17 cellular contexts compared by ENCODE assay signal in the genomic region with DNA sequence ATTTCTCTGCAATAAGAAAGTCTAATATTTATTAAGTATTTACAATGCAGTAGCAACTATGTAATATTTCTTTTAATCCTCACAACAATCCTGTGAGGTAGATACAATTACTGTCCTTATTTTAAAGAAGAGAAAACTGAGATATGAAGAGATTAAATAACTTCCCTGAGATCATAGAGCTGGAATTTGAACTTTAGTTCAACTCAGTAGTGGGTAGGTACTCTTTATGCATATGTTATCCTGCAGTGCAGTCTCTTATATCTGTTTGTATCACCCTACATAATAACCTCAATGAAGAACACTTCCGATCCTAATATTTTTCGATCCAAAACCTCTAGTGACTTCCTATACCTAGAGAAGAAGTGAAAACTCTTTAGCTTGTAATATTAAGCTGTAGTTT.
"Had no signal": no experiment of that assay in that cellular context is flagged by ENCODE, and none has a peak within 500 bp of the region (broad histone marks: within the 10 kb centered on the region; RNA-seq: fewer than 3 reads in every experiment).

No MANE protein-coding gene starts in this region.

- H3K27ac ChIP-seq: esophagus squamous epithelium, psoas muscle, right lobe of liver, testis had no signal

- H3K27me3 ChIP-seq: esophagus squamous epithelium, gastroesophageal sphincter, right lobe of liver, testis had no signal

- H3K27me3 Mint-ChIP-seq: dendritic cell treated with granulocyte-macrophage colony-stimulating factor and Interleukin-4, amounts not matched to agents 40 ng/mL and 50 ng/mL, for 4 days had no signal

- H3K36me3 ChIP-seq: right lobe of liver had no signal

- H3K27ac Mint-ChIP-seq: dendritic cell treated with granulocyte-macrophage colony-stimulating factor and Interleukin-4, amounts not matched to agents 40 ng/mL and 50 ng/mL, for 4 days; natural killer cell; stimulated activated naive B cell treated with anti-CD40 and anti-IgM and Interleukin-4, amounts not matched to agents 10 μg/mL and 1 μg/mL and 100 μg/mL, for 72 hours; stimulated activated naive CD8-positive, alpha-beta T cell treated with anti-CD3 and anti-CD28 coated beads, Interleukin-15, amount 100 ng/mL, for 72 hours had no signal

- H3K36me3 Mint-ChIP-seq: natural killer cell; stimulated activated naive B cell treated with anti-CD40 and anti-IgM and Interleukin-4, amounts not matched to agents 10 μg/mL and 1 μg/mL and 100 μg/mL, for 72 hours had no signal

- H3K4me1 Mint-ChIP-seq: central memory CD8-positive, alpha-beta T cell; natural killer cell; stimulated activated naive B cell treated with anti-CD40 and anti-IgM and Interleukin-4, amounts not matched to agents 10 μg/mL and 1 μg/mL and 100 μg/mL, for 72 hours; stimulated activated naive CD8-positive, alpha-beta T cell treated with anti-CD3 and anti-CD28 coated beads, Interleukin-15, amount 100 ng/mL, for 72 hours had no signal

- H3K9me3 Mint-ChIP-seq: central memory CD8-positive, alpha-beta T cell; dendritic cell treated with granulocyte-macrophage colony-stimulating factor and Interleukin-4, amounts not matched to agents 40 ng/mL and 50 ng/mL, for 4 days; natural killer cell; stimulated activated naive CD8-positive, alpha-beta T cell treated with anti-CD3 and anti-CD28 coated beads, Interleukin-15, amount 100 ng/mL, for 72 hours had no signal

- ATAC-seq: gastroesophageal sphincter; left colon; natural killer cell; psoas muscle; right lobe of liver; stimulated activated naive B cell treated with anti-CD40 and anti-IgM and Interleukin-4, amounts not matched to agents 10 μg/mL and 1 μg/mL and 100 μg/mL, for 72 hours; stimulated activated naive CD8-positive, alpha-beta T cell treated with anti-CD3 and anti-CD28 coated beads, Interleukin-15, amount 100 ng/mL, for 72 hours had no signal

- H3K4me1 ChIP-seq: psoas muscle, right lobe of liver, testis had no signal

- H3K4me3 Mint-ChIP-seq: central memory CD8-positive, alpha-beta T cell; dendritic cell treated with granulocyte-macrophage colony-stimulating factor and Interleukin-4, amounts not matched to agents 40 ng/mL and 50 ng/mL, for 4 days; natural killer cell; stimulated activated naive B cell treated with anti-CD40 and anti-IgM and Interleukin-4, amounts not matched to agents 10 μg/mL and 1 μg/mL and 100 μg/mL, for 72 hours; stimulated activated naive CD8-positive, alpha-beta T cell treated with anti-CD3 and anti-CD28 coated beads, Interleukin-15, amount 100 ng/mL, for 72 hours had no signal

- H3K9me3 ChIP-seq: esophagus squamous epithelium, gastroesophageal sphincter, mucosa of descending colon, psoas muscle, right lobe of liver, testis had no signal

- H3K4me3 ChIP-seq: esophagus squamous epithelium, gastroesophageal sphincter, mucosa of descending colon, psoas muscle, right lobe of liver, testis had no signal

- DNase-seq: esophagus squamous epithelium; foreskin fibroblast; left colon; mucosa of descending colon; natural killer cell; psoas muscle; retina; right lobe of liver; stimulated activated CD4-positive, alpha-beta T cell treated with anti-CD3 and anti-CD28 coated beads, Interleukin-4, amount 100 ng/mL, for 4 hours; stimulated activated naive B cell treated with anti-CD40 and anti-IgM and Interleukin-4, amounts not matched to agents 10 μg/mL and 1 μg/mL and 100 μg/mL, for 72 hours; stimulated activated naive CD8-positive, alpha-beta T cell treated with anti-CD3 and anti-CD28 coated beads, Interleukin-15, amount 100 ng/mL, for 72 hours; testis had no signal

- FAIRE-seq: colon, urothelium cell line had no signal
